In genomic region chr17:78854508-78854907, GRCh38 we compare ENCODE assay signal across 27 cellular contexts. TPM values are rescaled to one million over a fixed set of nuclear protein-coding genes. Genes with fewer than 3 reads are reported as not detected.
"Had no signal": no experiment of that assay in that cellular context is flagged by ENCODE, and none has a peak within 500 bp of the region (broad histone marks: within the 10 kb centered on the region; RNA-seq: fewer than 3 reads in every experiment).

No MANE protein-coding gene starts in this region.

- DNase-seq: effector memory CD4-positive, alpha-beta T cell; foreskin keratinocyte; left ventricle myocardium superior; lower lobe of right lung; nucleus accumbens; ovary; right cardiac atrium; sigmoid colon; stimulated activated CD4-positive, alpha-beta T cell treated with anti-CD3 and anti-CD28 coated beads, Interleukin-2, amount 100 ng/mL, for 24 hours; stimulated activated CD4-positive, alpha-beta T cell treated with anti-CD3 and anti-CD28 coated beads, Interleukin-4, amount 100 ng/mL, for 24 hours; stimulated activated naive CD8-positive, alpha-beta T cell treated with anti-CD3 and anti-CD28 coated beads, Interleukin-15, Interleukin-2, amounts not matched to agents 100 U/mL and 50 U/mL, for 24 hours; substantia nigra; testis; tibial artery had no signal

- FAIRE-seq: endothelial cell of umbilical vein, islet of Langerhans had no signal

- H3K27me3 ChIP-seq: colonic mucosa, esophagus muscularis mucosa, foreskin keratinocyte, gastroesophageal sphincter, heart left ventricle, hepatocyte, ovary, sigmoid colon, testis, tibial artery had no signal

- H3K27ac Mint-ChIP-seq: natural killer cell treated with Interleukin-12 subunit alpha and Interleukin-12 subunit beta and Interleukin-15 and Interleukin-18, amount 100 ng/mL, for 72 hours; stimulated activated effector memory CD8-positive, alpha-beta T cell treated with anti-CD3 and anti-CD28 coated beads, Interleukin-12 subunit alpha, Interleukin-12 subunit beta, amount 100 ng/mL, for 72 hours; type B pancreatic cell had no signal

- H3K4me3 ChIP-seq: colonic mucosa, esophagus muscularis mucosa, gastroesophageal sphincter, heart left ventricle, hepatocyte, lower lobe of right lung, ovary, psoas muscle, sigmoid colon, testis, tibial artery had no signal

- H3K9me3 ChIP-seq: colonic mucosa, esophagus muscularis mucosa, gastroesophageal sphincter, heart left ventricle, lower lobe of right lung, ovary, psoas muscle, sigmoid colon, testis, tibial artery had no signal

- H3K27me3 Mint-ChIP-seq: dendritic cell treated with granulocyte-macrophage colony-stimulating factor and Interleukin-4, amounts not matched to agents 40 ng/mL and 50 ng/mL, for 4 days; natural killer cell treated with Interleukin-12 subunit alpha and Interleukin-12 subunit beta and Interleukin-15 and Interleukin-18, amount 100 ng/mL, for 72 hours; type B pancreatic cell had no signal

- H3K4me1 ChIP-seq: colonic mucosa, esophagus muscularis mucosa, foreskin keratinocyte, gastroesophageal sphincter, heart left ventricle, lower lobe of right lung, psoas muscle, sigmoid colon, testis, tibial artery had no signal

- H3K4me3 Mint-ChIP-seq: dendritic cell treated with granulocyte-macrophage colony-stimulating factor and Interleukin-4, amounts not matched to agents 40 ng/mL and 50 ng/mL, for 4 days; natural killer cell treated with Interleukin-12 subunit alpha and Interleukin-12 subunit beta and Interleukin-15 and Interleukin-18, amount 100 ng/mL, for 72 hours; neural crest cell; stimulated activated effector memory CD8-positive, alpha-beta T cell treated with anti-CD3 and anti-CD28 coated beads, Interleukin-12 subunit alpha, Interleukin-12 subunit beta, amount 100 ng/mL, for 72 hours; type B pancreatic cell had no signal

- H3K36me3 ChIP-seq: colonic mucosa, ovary had no signal

- H3K9me3 Mint-ChIP-seq: dendritic cell treated with granulocyte-macrophage colony-stimulating factor and Interleukin-4, amounts not matched to agents 40 ng/mL and 50 ng/mL, for 4 days; natural killer cell treated with Interleukin-12 subunit alpha and Interleukin-12 subunit beta and Interleukin-15 and Interleukin-18, amount 100 ng/mL, for 72 hours; neural crest cell; stimulated activated effector memory CD8-positive, alpha-beta T cell treated with anti-CD3 and anti-CD28 coated beads, Interleukin-12 subunit alpha, Interleukin-12 subunit beta, amount 100 ng/mL, for 72 hours; type B pancreatic cell had no signal

- ATAC-seq: foreskin keratinocyte; gastroesophageal sphincter; heart left ventricle; left ventricle myocardium superior; lower lobe of right lung; natural killer cell treated with Interleukin-12 subunit alpha and Interleukin-12 subunit beta and Interleukin-15 and Interleukin-18, amount 100 ng/mL, for 72 hours; psoas muscle; right cardiac atrium; stimulated activated effector memory CD8-positive, alpha-beta T cell treated with anti-CD3 and anti-CD28 coated beads, Interleukin-12 subunit alpha, Interleukin-12 subunit beta, amount 100 ng/mL, for 72 hours; stimulated activated naive CD8-positive, alpha-beta T cell treated with anti-CD3 and anti-CD28 coated beads, Interleukin-15, Interleukin-2, amounts not matched to agents 100 U/mL and 50 U/mL, for 24 hours had no signal

- H3K36me3 Mint-ChIP-seq: natural killer cell treated with Interleukin-12 subunit alpha and Interleukin-12 subunit beta and Interleukin-15 and Interleukin-18, amount 100 ng/mL, for 72 hours; stimulated activated effector memory CD8-positive, alpha-beta T cell treated with anti-CD3 and anti-CD28 coated beads, Interleukin-12 subunit alpha, Interleukin-12 subunit beta, amount 100 ng/mL, for 72 hours had no signal

- H3K4me1 Mint-ChIP-seq: neural crest cell; stimulated activated effector memory CD8-positive, alpha-beta T cell treated with anti-CD3 and anti-CD28 coated beads, Interleukin-12 subunit alpha, Interleukin-12 subunit beta, amount 100 ng/mL, for 72 hours had no signal

- H3K27ac ChIP-seq: colonic mucosa, esophagus muscularis mucosa, foreskin keratinocyte, gastroesophageal sphincter, heart left ventricle, hepatocyte, lower lobe of right lung, ovary, psoas muscle, sigmoid colon, testis, tibial artery had no signal

RNA-seq across cellular contexts. Expression of gene CEP295NL, which starts 48.5 kb away (rescaled TPM):
- total RNA-seq: natural killer cell treated with Interleukin-12 subunit alpha and Interleukin-12 subunit beta and Interleukin-15 and Interleukin-18, amount 100 ng/mL, for 72 hours had no signal
- polyA plus RNA-seq: foreskin keratinocyte had no signal
